Comparison of ENCODE assay signal across 20 cellular contexts in genomic region chr16:68468849-68469248, GRCh38. TPM values are rescaled to one million over a fixed set of nuclear protein-coding genes. Genes with fewer than 3 reads are reported as not detected.
DNase-seq lines count a peak whose midpoint lies in the region; ATAC-seq and TF ChIP-seq lines count a peak whose summit lies in the region.
"Had no signal": no experiment of that assay in that cellular context is flagged by ENCODE, and none has a peak within 500 bp of the region (broad histone marks: within the 10 kb centered on the region; RNA-seq: fewer than 3 reads in every experiment).

No MANE protein-coding gene starts in this region.

- H3K4me1 Mint-ChIP-seq in CD8-positive, alpha-beta T cell (ENCODE audit: low read depth), result peaks cover 46% of the 10 kb centered on the region
- H3K4me1 Mint-ChIP-seq in activated B cell treated with CpG ODN at 0.5 μM for 24 hours, result peaks cover 58% of the 10 kb centered on the region
- H3K4me1 Mint-ChIP-seq in naive thymus-derived CD8-positive, alpha-beta T cell, result peaks cover 18 to 62% (median 51%) of the 10 kb centered on the region in 4 donors

- no peak for ATAC-seq in CD8-positive, alpha-beta T cell
- ATAC-seq in activated B cell treated with CpG ODN at 0.5 μM for 24 hours (ENCODE audit: low read depth), result no peak
- ATAC-seq in naive thymus-derived CD8-positive, alpha-beta T cell, result no peak
- ATAC-seq in GM18519 (IDR thresholded peaks at IDR 0.05; ENCODE audit: low FRiP score, unreplicated experiment), result no peak
- ATAC-seq in GM19455 (IDR thresholded peaks at IDR 0.05; ENCODE audit: unreplicated experiment), result no peak
- ATAC-seq: activated T-cell treated with anti-CD3 and anti-CD28 coated beads, Interleukin-2, amount 50 U/mL, for 4 hours; HCT116; heart right ventricle; sciatic nerve had no signal

- H3K4me2 ChIP-seq in BLaER1 treated with 17β-estradiol and CSF1 and Interleukin-3, amounts not matched to agents 10 nM and 100 nM, result peak overlapping the region; percentile 85 to 99 (median 94); a peak in 21 of 22 replicates

- H3K27me3 Mint-ChIP-seq in CD8-positive, alpha-beta T cell (ENCODE audit: low read depth), result no peaks in the 10 kb centered on the region
- no peaks in the 10 kb centered on the region for H3K27me3 Mint-ChIP-seq in activated B cell treated with CpG ODN at 0.5 μM for 24 hours
- H3K27me3 Mint-ChIP-seq in naive thymus-derived CD8-positive, alpha-beta T cell, result peaks cover 0 to under 1% (median 0%) of the 10 kb centered on the region in 5 donors

- H3K9ac ChIP-seq in BLaER1 treated with 17β-estradiol and CSF1 and Interleukin-3, amounts not matched to agents 10 nM and 100 nM, result no peak overlapping the region

- no peaks in the 10 kb centered on the region for H3K36me3 ChIP-seq in BLaER1 treated with 17β-estradiol and CSF1 and Interleukin-3, amounts not matched to agents 10 nM and 100 nM
- no peaks in the 10 kb centered on the region for H3K36me3 ChIP-seq in CD8-positive, alpha-beta T cell (ENCODE audit: insufficient read depth, low read length)
- H3K36me3 ChIP-seq: heart right ventricle, ovary, tibial artery had no signal

- H3K27ac Mint-ChIP-seq in CD8-positive, alpha-beta T cell, result no peak overlapping the region
- H3K27ac Mint-ChIP-seq in activated B cell treated with CpG ODN at 0.5 μM for 24 hours, result peak overlapping the region; percentile 98
- peak overlapping the region in 4 of 10 donors; percentile 12 to 82 (median 52) for H3K27ac Mint-ChIP-seq in naive thymus-derived CD8-positive, alpha-beta T cell

- no peak for DNase-seq in CD8-positive, alpha-beta T cell
- DNase-seq in activated B cell treated with CpG ODN at 0.5 μM for 24 hours (no peak), NCI-H2227 treated with DMSO at 0.1 percent for 48 hours (lab: John Stamatoyannopoulos, UW) (no peak)
- no peak for DNase-seq in naive thymus-derived CD8-positive, alpha-beta T cell
- DNase-seq: activated CD4-positive, alpha-beta T cell treated with anti-CD3 and anti-CD28 coated beads, Interleukin-2, amount 50 U/mL, for 1 hour; activated naive CD4-positive, alpha-beta T cell treated with anti-CD3 and anti-CD28 coated beads, Interleukin-2, amount 50 U/mL, for 16 hours; activated T-cell treated with anti-CD3 and anti-CD28 coated beads, Interleukin-2, amount 50 U/mL, for 4 hours; AML-193; heart right ventricle; immature natural killer cell; NCI-H1694; ovary; stimulated activated naive CD4-positive, alpha-beta T cell treated with Interleukin-2 at 50 U/mL for 16 hours; tibial artery had no signal

- H3K4me1 ChIP-seq in BLaER1 treated with 17β-estradiol and CSF1 and Interleukin-3, amounts not matched to agents 10 nM and 100 nM, result peaks cover 49 to 60% (median 55%) of the 10 kb centered on the region in 10 experiments
- peaks cover 36% of the 10 kb centered on the region for H3K4me1 ChIP-seq in CD8-positive, alpha-beta T cell (ENCODE audit: insufficient read depth, low read length)

- no peaks in the 10 kb centered on the region for H3K27me3 ChIP-seq in BLaER1 treated with 17β-estradiol and CSF1 and Interleukin-3, amounts not matched to agents 10 nM and 100 nM
- H3K27me3 ChIP-seq in CD8-positive, alpha-beta T cell (ENCODE audit: insufficient read depth, low read length), result no peaks in the 10 kb centered on the region
- H3K27me3 ChIP-seq: heart right ventricle, ovary, tibial artery had no signal

- TF ChIP-seq CTCF in CD8-positive, alpha-beta T cell (IDR thresholded peaks at IDR 0.05), result no peak
- TF ChIP-seq CTCF in activated B cell treated with CpG ODN at 0.5 μM for 24 hours (IDR thresholded peaks at IDR 0.05), result no peak

- intact Hi-C loops in CD8-positive, alpha-beta T cell (cut with DNase I, micrococcal nuclease), result no loop called here
- intact Hi-C loops in activated B cell treated with CpG ODN at 0.5 μM for 24 hours (cut with micrococcal nuclease), result loop anchor here (5.0 kb wide), 1 partner anchor 102 kb away; no protein-coding TSS in a partner anchor

- POLR2A ChIA-PET in CD8-positive, alpha-beta T cell (lab: Charles Lee), result interaction anchor here (1.0 to 2.1 kb wide), 2 partner anchors 51 to 114 kb away, joined by 3 to 10 read pairs; no protein-coding TSS in a partner anchor
- POLR2A ChIA-PET in activated B cell treated with CpG ODN at 0.5 μM for 24 hours (lab: Charles Lee), result no interaction called here
- POLR2A ChIA-PET in naive thymus-derived CD8-positive, alpha-beta T cell (lab: Charles Lee), result interaction anchor here (1.2 kb wide), 1 partner anchor 98 kb away, joined by 3 read pairs; no protein-coding TSS in a partner anchor

- H3K4me3 Mint-ChIP-seq in CD8-positive, alpha-beta T cell, result peak overlapping the region; percentile 27
- no peak overlapping the region for H3K4me3 Mint-ChIP-seq in activated B cell treated with CpG ODN at 0.5 μM for 24 hours
- H3K4me3 Mint-ChIP-seq in naive thymus-derived CD8-positive, alpha-beta T cell, result peak overlapping the region in 7 of 10 donors; percentile 12 to 86 (median 56)

- peak overlapping the region in 7 of 11 experiments; percentile 57 to 89 (median 87); a peak in 9 of 22 replicates for H3K27ac ChIP-seq in BLaER1 treated with 17β-estradiol and CSF1 and Interleukin-3, amounts not matched to agents 10 nM and 100 nM
- no peak overlapping the region for H3K27ac ChIP-seq in CD8-positive, alpha-beta T cell (ENCODE audit: low read depth, low read length)
- H3K27ac ChIP-seq: RWPE1, tibial artery had no signal

- peaks cover 0 to 1% (median 0%) of the 10 kb centered on the region in 11 experiments; a peak in 1 of 22 replicates for H3K9me3 ChIP-seq in BLaER1 treated with 17β-estradiol and CSF1 and Interleukin-3, amounts not matched to agents 10 nM and 100 nM (replicated peaks in 1 of 11)
- H3K9me3 ChIP-seq in CD8-positive, alpha-beta T cell (ENCODE audit: low read length), result no peaks in the 10 kb centered on the region
- H3K9me3 ChIP-seq: heart right ventricle, ovary, tibial artery had no signal

- H3K9me3 Mint-ChIP-seq in CD8-positive, alpha-beta T cell, result no peaks in the 10 kb centered on the region
- H3K9me3 Mint-ChIP-seq in activated B cell treated with CpG ODN at 0.5 μM for 24 hours, result no peaks in the 10 kb centered on the region
- peaks cover 0 to 2% (median 0%) of the 10 kb centered on the region in 9 donors for H3K9me3 Mint-ChIP-seq in naive thymus-derived CD8-positive, alpha-beta T cell
- H3K9me3 Mint-ChIP-seq: activated T-cell treated with anti-CD3 and anti-CD28 coated beads, Interleukin-2, amount 50 U/mL, for 4 hours; immature natural killer cell had no signal

- H3K36me3 Mint-ChIP-seq in CD8-positive, alpha-beta T cell, result no peaks in the 10 kb centered on the region
- no peaks in the 10 kb centered on the region for H3K36me3 Mint-ChIP-seq in activated B cell treated with CpG ODN at 0.5 μM for 24 hours (ENCODE audit: low read depth)
- peaks cover 0 to 4% (median 0%) of the 10 kb centered on the region in 3 donors for H3K36me3 Mint-ChIP-seq in naive thymus-derived CD8-positive, alpha-beta T cell
- H3K36me3 Mint-ChIP-seq: immature natural killer cell had no signal

- no peaks in the 10 kb centered on the region for H4K20me1 ChIP-seq in BLaER1 treated with 17β-estradiol and CSF1 and Interleukin-3, amounts not matched to agents 10 nM and 100 nM

- H3K4me3 ChIP-seq in BLaER1 treated with 17β-estradiol and CSF1 and Interleukin-3, amounts not matched to agents 10 nM and 100 nM, result no peak overlapping the region
- H3K4me3 ChIP-seq in CD8-positive, alpha-beta T cell (ENCODE audit: low read depth, low read length), result no peak overlapping the region
- H3K4me3 ChIP-seq: ovary, tibial artery had no signal

- CTCF ChIA-PET in CD8-positive, alpha-beta T cell (lab: Charles Lee), result interaction anchor here (0.6 to 3.4 kb wide), 7 partner anchors 39 to 74 kb away, joined by 3 to 24 read pairs (median 4); no protein-coding TSS in a partner anchor
- CTCF ChIA-PET in activated B cell treated with CpG ODN at 0.5 μM for 24 hours (lab: Charles Lee), result interaction anchor here (2.8 kb wide), 1 partner anchor 52 kb away, joined by 13 read pairs; no protein-coding TSS in a partner anchor

RNA-seq across cellular contexts. Expression of gene SMPD3, which starts 20.5 kb away (rescaled TPM):
- total RNA-seq in CD8-positive, alpha-beta T cell, result under 1 TPM; 0.24 to 0.25 TPM
- total RNA-seq in activated B cell treated with CpG ODN at 0.5 μM for 24 hours, result 0.35 and 0.76 TPM in 2 replicates
- total RNA-seq in naive thymus-derived CD8-positive, alpha-beta T cell, result under 1 TPM; 0.27 to 0.88 TPM
- 1 to 10 TPM in 1 of 3 donors, under 1 TPM in 2; 0.80 to 3.5 (median 0.94) TPM for polyA plus RNA-seq in naive thymus-derived CD8-positive, alpha-beta T cell
